ENCODE assay signal across 11 cellular contexts in the genomic region with DNA sequence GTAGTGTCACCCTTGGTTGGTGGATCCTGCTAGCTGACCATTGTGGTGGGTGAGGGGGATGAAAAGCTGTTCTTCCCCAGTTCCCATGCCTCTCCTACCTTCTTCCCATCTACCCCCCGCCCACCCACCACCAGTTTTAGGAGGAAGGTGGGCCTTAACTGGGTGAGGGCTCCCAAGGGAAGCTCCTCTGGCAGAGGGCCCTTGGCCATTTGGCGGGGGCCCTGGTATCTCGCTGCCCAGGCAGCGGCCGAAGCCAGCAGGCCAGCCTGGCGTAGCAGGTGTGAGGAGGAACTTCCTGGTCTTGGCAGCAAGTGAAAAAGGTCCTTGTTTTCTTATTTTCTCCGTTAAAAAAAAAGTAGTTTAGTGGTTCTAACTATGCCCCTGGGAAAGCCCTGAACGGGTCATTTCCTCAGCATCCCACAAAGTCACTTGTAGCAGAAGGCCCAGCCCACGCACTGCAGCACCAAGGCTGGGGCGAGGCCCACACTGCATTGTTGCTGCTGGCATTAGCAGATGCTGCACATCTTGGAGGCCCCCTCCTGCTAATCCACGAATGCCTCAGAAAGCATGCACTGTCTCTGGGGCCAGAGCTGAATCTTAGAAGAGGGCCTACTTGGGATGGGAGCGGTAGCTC.
DNase-seq lines count a peak whose midpoint lies in the region; ATAC-seq and TF ChIP-seq lines count a peak whose summit lies in the region.
"Had no signal": no experiment of that assay in that cellular context is flagged by ENCODE, and none has a peak within 500 bp of the region (broad histone marks: within the 10 kb centered on the region; RNA-seq: fewer than 3 reads in every experiment).

No MANE protein-coding gene starts in this region.

- ATAC-seq in psoas muscle: peak in 1 of 4 donors; percentile 43
- ATAC-seq: mucosa of descending colon had no signal

- peaks cover 55 to 93% (median 77%) of the 10 kb centered on the region in 4 donors for H3K4me1 Mint-ChIP-seq in CD4-positive, alpha-beta memory T cell
- peaks cover 44% of the 10 kb centered on the region for H3K4me1 Mint-ChIP-seq in chondrocyte (ENCODE audit: low read depth)
- H3K4me1 Mint-ChIP-seq in Calu3 (ENCODE audit: low read depth, unreplicated experiment): peaks cover 30% of the 10 kb centered on the region

- no peaks in the 10 kb centered on the region for H3K9me3 ChIP-seq in CD4-positive, alpha-beta memory T cell (ENCODE audit: control insufficient read depth in 1 of 2, low read length in 2 of 2)
- H3K9me3 ChIP-seq in psoas muscle: no peaks in the 10 kb centered on the region
- H3K9me3 ChIP-seq: mucosa of descending colon had no signal

- 14 to 34% (median 22%) methylated on average over 12 of the region's 12 CpGs for WGBS in psoas muscle, 3 donors

- peak overlapping the region; percentile 28 for H3K27ac ChIP-seq in CD4-positive, alpha-beta memory T cell (ENCODE audit: low read depth, low read length)
- peak overlapping the region; percentile 53 for H3K27ac ChIP-seq in psoas muscle

- BruUV-seq in Calu3 (replicated peaks; lab: Mats Ljungman, UMichigan): no TSS peak

- no peak overlapping the region for H3K4me3 ChIP-seq in CD4-positive, alpha-beta memory T cell (ENCODE audit: low read length in 2 of 2)
- H3K4me3 ChIP-seq in psoas muscle: no peak overlapping the region
- H3K4me3 ChIP-seq: mucosa of descending colon had no signal

- H3K27me3 ChIP-seq in CD4-positive, alpha-beta memory T cell (ENCODE audit: insufficient read depth, low read length): no peaks in the 10 kb centered on the region
- H3K27me3 ChIP-seq in psoas muscle (ENCODE audit: insufficient read depth in 3 of 3, low read length in 2 of 3): no peaks in the 10 kb centered on the region

- no peaks in the 10 kb centered on the region for H3K36me3 Mint-ChIP-seq in CD4-positive, alpha-beta memory T cell
- H3K36me3 Mint-ChIP-seq in chondrocyte (ENCODE audit: low read depth) (no peaks in the 10 kb centered on the region), Calu3 (ENCODE audit: insufficient read depth, unreplicated experiment) (peaks cover 30% of the 10 kb centered on the region)

- POLR2A ChIA-PET in CD4-positive, alpha-beta memory T cell (lab: Charles Lee; ENCODE audit: partially characterized antibody): interaction anchor here (1.2 kb wide), 1 partner anchor 10 kb away, joined by 3 read pairs; no protein-coding TSS in a partner anchor

- H3K4me3 Mint-ChIP-seq in CD4-positive, alpha-beta memory T cell: peak overlapping the region in 7 of 8 donors; percentile 32 to 63 (median 45)
- H3K4me3 Mint-ChIP-seq in chondrocyte (ENCODE audit: unreplicated experiment): no peak overlapping the region
- H3K4me3 Mint-ChIP-seq in Calu3 (ENCODE audit: low read depth, unreplicated experiment): no peak overlapping the region

- H3K36me3 ChIP-seq in CD4-positive, alpha-beta memory T cell (ENCODE audit: insufficient read depth, low read length): no peaks in the 10 kb centered on the region
- H3K36me3 ChIP-seq in psoas muscle (ENCODE audit: insufficient read depth in 1 of 2, low read depth in 1 of 2): no peaks in the 10 kb centered on the region

- TF ChIP-seq CTCF in chondrocyte (IDR thresholded peaks at IDR 0.05) (no peak), psoas muscle (IDR thresholded peaks at IDR 0.05) (no peak), Calu3 (IDR thresholded peaks at IDR 0.05; ENCODE audit: unreplicated experiment) (no peak)

- H3K27me3 Mint-ChIP-seq in CD4-positive, alpha-beta memory T cell: no peaks in the 10 kb centered on the region
- H3K27me3 Mint-ChIP-seq in chondrocyte (ENCODE audit: low read depth) (no peaks in the 10 kb centered on the region), Calu3 (ENCODE audit: unreplicated experiment) (no peaks in the 10 kb centered on the region)

- peaks cover 0 to 3% (median 0%) of the 10 kb centered on the region in 8 donors for H3K9me3 Mint-ChIP-seq in CD4-positive, alpha-beta memory T cell
- H3K9me3 Mint-ChIP-seq in chondrocyte (ENCODE audit: low read depth) (no peaks in the 10 kb centered on the region), Calu3 (ENCODE audit: low read depth, unreplicated experiment) (no peaks in the 10 kb centered on the region)

- intact Hi-C loops in CD4-positive, alpha-beta memory T cell (cut with micrococcal nuclease): loop anchor here (5.0 kb wide), 1 partner anchor 72 kb away; a partner anchor contains a TSS
- intact Hi-C loops in psoas muscle (cut with DNase I) (no loop called here), Calu3 (cut with micrococcal nuclease; ENCODE audit: unreplicated experiment) (no loop called here)

- CTCF ChIA-PET in CD4-positive, alpha-beta memory T cell (lab: Charles Lee; ENCODE audit: partially characterized antibody): no interaction called here
- CTCF ChIA-PET in Calu3 (lab: Charles Lee): interaction anchor here (0.6 kb wide), 1 partner anchor 21 kb away, joined by 3 read pairs; no protein-coding TSS in a partner anchor

- peaks cover 94% of the 10 kb centered on the region for H3K4me1 ChIP-seq in CD4-positive, alpha-beta memory T cell (ENCODE audit: insufficient read depth, low read length)
- H3K4me1 ChIP-seq in psoas muscle: peaks cover 96% of the 10 kb centered on the region

- no peak for DNase-seq in CD4-positive, alpha-beta memory T cell
- DNase-seq in LHCN-M2 (ENCODE audit: low read depth): peak; percentile 17
- DNase-seq in chondrocyte (ENCODE audit: low spot score): peak; percentile 38
- peak in 1 of 2 donors; percentile 53 for DNase-seq in psoas muscle
- DNase-seq in HUDEP-2 (lab: John Stamatoyannopoulos, UW; ENCODE audit: unreplicated experiment in 76 of 76): no peak
- no peak for DNase-seq in Calu3
- no peak for DNase-seq in globus pallidus (ENCODE audit: low spot score)
- no peak for DNase-seq in retina
- DNase-seq: activated effector memory CD4-positive, alpha-beta T cell treated with anti-CD3 and anti-CD28 coated beads, Interleukin-2, amount 50 U/mL, for 16 hours; NCI-H187 had no signal

- H3K27ac Mint-ChIP-seq in CD4-positive, alpha-beta memory T cell: peak overlapping the region; percentile 31 to 89 (median 82)
- no peak overlapping the region for H3K27ac Mint-ChIP-seq in chondrocyte (ENCODE audit: unreplicated experiment)
- no peak overlapping the region for H3K27ac Mint-ChIP-seq in Calu3 (ENCODE audit: unreplicated experiment)

Comparison
In these comparisons a context has a peak if more than half of its experiments do, and no peak if none do; other contexts are left out.
1. DNase-seq: peak in LHCN-M2 (single experiment) and chondrocyte (single experiment); none in CD4-positive, alpha-beta memory T cell (0 of 5), HUDEP-2 (0 of 76), Calu3 (single experiment), globus pallidus (single experiment) and retina (single experiment).
2. H3K27ac Mint-ChIP-seq: peak in CD4-positive, alpha-beta memory T cell (7 of 7); none in chondrocyte (single experiment) and Calu3 (single experiment).
3. H3K4me3 Mint-ChIP-seq: peak in CD4-positive, alpha-beta memory T cell (7 of 8); none in chondrocyte (single experiment) and Calu3 (single experiment).